Comparison of ENCODE assay signal across 9 cellular contexts in genomic region chr11:64924910-64925284, GRCh38. TPM values are rescaled to one million over a fixed set of nuclear protein-coding genes. Genes with fewer than 3 reads are reported as not detected.
DNase-seq lines count a peak whose midpoint lies in the region; ATAC-seq and FAIRE-seq lines count a peak whose summit lies in the region.
"Had no signal": no experiment of that assay in that cellular context is flagged by ENCODE, and none has a peak within 500 bp of the region (broad histone marks: within the 10 kb centered on the region; RNA-seq: fewer than 3 reads in every experiment).

No MANE protein-coding gene starts in this region.

- no peak for DNase-seq in CD4-positive, CD25-positive, alpha-beta regulatory T cell
- no peak for DNase-seq in activated naive CD8-positive, alpha-beta T cell treated with anti-CD3 and anti-CD28 coated beads for 36 hours
- peak; percentile 68 for DNase-seq in hepatic stellate cell (ENCODE audit: low spot score)
- peak; percentile 31 for DNase-seq in small intestine
- no peak for DNase-seq in NCI-H2171 (lab: John Stamatoyannopoulos, UW)
- DNase-seq in Kasumi-1 (lab: John Stamatoyannopoulos, UW), result no peak

- peak overlapping the region; percentile 63 to 98 (median 91) for H3K27ac Mint-ChIP-seq in CD4-positive, CD25-positive, alpha-beta regulatory T cell
- H3K27ac Mint-ChIP-seq in activated naive CD8-positive, alpha-beta T cell treated with anti-CD3 and anti-CD28 coated beads for 36 hours, result peak overlapping the region; percentile 16

- 1 to 2% (median 2%) methylated on average over 24 of the region's 24 CpGs for WGBS in small intestine, 3 donors

- H3K9me3 Mint-ChIP-seq in CD4-positive, CD25-positive, alpha-beta regulatory T cell, result no peaks in the 10 kb centered on the region
- no peaks in the 10 kb centered on the region for H3K9me3 Mint-ChIP-seq in activated naive CD8-positive, alpha-beta T cell treated with anti-CD3 and anti-CD28 coated beads for 36 hours

- H3K27me3 Mint-ChIP-seq in CD4-positive, CD25-positive, alpha-beta regulatory T cell, result no peaks in the 10 kb centered on the region
- no peaks in the 10 kb centered on the region for H3K27me3 Mint-ChIP-seq in activated naive CD8-positive, alpha-beta T cell treated with anti-CD3 and anti-CD28 coated beads for 36 hours

- no peak for FAIRE-seq in small intestine (lab: Jason Lieb, UNC)

- no peaks in the 10 kb centered on the region for H3K9me3 ChIP-seq in CD4-positive, CD25-positive, alpha-beta regulatory T cell (ENCODE audit: control insufficient read depth in 2 of 2, low read length in 2 of 2)
- no peaks in the 10 kb centered on the region for H3K9me3 ChIP-seq in small intestine (ENCODE audit: control insufficient read depth, low read depth)

- H3K36me3 ChIP-seq in CD4-positive, CD25-positive, alpha-beta regulatory T cell (ENCODE audit: control insufficient read depth, insufficient read depth, low read length), result peaks cover 4% of the 10 kb centered on the region
- peaks cover 0 to 2% of the 10 kb centered on the region in 2 donors for H3K36me3 ChIP-seq in small intestine (ENCODE audit: control insufficient read depth in 2 of 2, insufficient read depth in 2 of 2, low read length in 2 of 2)

- H3K27me3 ChIP-seq in CD4-positive, CD25-positive, alpha-beta regulatory T cell (ENCODE audit: control insufficient read depth, insufficient read depth, low read length), result no peaks in the 10 kb centered on the region
- H3K27me3 ChIP-seq in small intestine (ENCODE audit: control insufficient read depth in 2 of 2, insufficient read depth in 2 of 2, low read length in 2 of 2), result no peaks in the 10 kb centered on the region

- H3K27ac ChIP-seq in CD4-positive, CD25-positive, alpha-beta regulatory T cell (ENCODE audit: insufficient read depth, low read length, poor library complexity, severe bottlenecking), result peak overlapping the region; percentile 80
- H3K27ac ChIP-seq in small intestine (ENCODE audit: low read depth in 1 of 2, low read length in 1 of 2), result peak overlapping the region in 1 of 2 donors; percentile 98

- H3K4me3 Mint-ChIP-seq in CD4-positive, CD25-positive, alpha-beta regulatory T cell, result peak overlapping the region; percentile 83 to 99 (median 94)
- peak overlapping the region; percentile 91 for H3K4me3 Mint-ChIP-seq in activated naive CD8-positive, alpha-beta T cell treated with anti-CD3 and anti-CD28 coated beads for 36 hours

- peaks cover 0 to 21% (median 5%) of the 10 kb centered on the region in 4 donors for H3K4me1 Mint-ChIP-seq in CD4-positive, CD25-positive, alpha-beta regulatory T cell
- peaks cover 13% of the 10 kb centered on the region for H3K4me1 Mint-ChIP-seq in activated naive CD8-positive, alpha-beta T cell treated with anti-CD3 and anti-CD28 coated beads for 36 hours

- peak overlapping the region; percentile 48 for H3K4me3 ChIP-seq in CD4-positive, CD25-positive, alpha-beta regulatory T cell (ENCODE audit: low read depth, low read length)
- H3K4me3 ChIP-seq in small intestine (ENCODE audit: low read depth in 1 of 2, low read length in 2 of 2), result peak overlapping the region; percentile 73 to 85

- H3K4me1 ChIP-seq in CD4-positive, CD25-positive, alpha-beta regulatory T cell (ENCODE audit: control insufficient read depth, insufficient read depth, low read length, poor library complexity, severe bottlenecking), result peaks cover 20% of the 10 kb centered on the region
- peaks cover 0 to 9% of the 10 kb centered on the region in 2 donors for H3K4me1 ChIP-seq in small intestine (ENCODE audit: control insufficient read depth in 2 of 2, insufficient read depth in 1 of 2, low read depth in 1 of 2, low read length in 1 of 2)

- peaks cover 3% of the 10 kb centered on the region for H3K36me3 Mint-ChIP-seq in CD4-positive, CD25-positive, alpha-beta regulatory T cell
- H3K36me3 Mint-ChIP-seq in activated naive CD8-positive, alpha-beta T cell treated with anti-CD3 and anti-CD28 coated beads for 36 hours, result peaks cover 2% of the 10 kb centered on the region

- peak in 1 of 2 donors; percentile 0 for ATAC-seq in CD4-positive, CD25-positive, alpha-beta regulatory T cell (ENCODE audit: low read depth in 2 of 2)
- ATAC-seq in HG03095 (IDR thresholded peaks at IDR 0.05; ENCODE audit: unreplicated experiment), result peak; percentile 2
- no peak for ATAC-seq in HG03280 (IDR thresholded peaks at IDR 0.05; ENCODE audit: unreplicated experiment)

RNA-seq across cellular contexts. Expression of gene PPP2R5B, which starts 0.4 kb away (rescaled TPM):
- total RNA-seq in CD4-positive, CD25-positive, alpha-beta regulatory T cell, result 34.5 TPM
- polyA plus RNA-seq in CD4-positive, CD25-positive, alpha-beta regulatory T cell, result 1 to 10 TPM; 3.6 to 4.9 (median 3.8) TPM
- total RNA-seq in activated naive CD8-positive, alpha-beta T cell treated with anti-CD3 and anti-CD28 coated beads for 36 hours, result 10 to 100 TPM; 11.3 to 11.4 TPM
- polyA plus RNA-seq in small intestine, result 10 to 100 TPM; 13.2 to 15.9 (median 14.0) TPM

RNA-seq across cellular contexts. Expression of gene ATG2A, which starts 7.9 kb away (rescaled TPM):
- total RNA-seq in CD4-positive, CD25-positive, alpha-beta regulatory T cell, result 234 TPM
- polyA plus RNA-seq in CD4-positive, CD25-positive, alpha-beta regulatory T cell, result 1 to 10 TPM; 5.8 to 8.0 (median 6.4) TPM
- total RNA-seq in activated naive CD8-positive, alpha-beta T cell treated with anti-CD3 and anti-CD28 coated beads for 36 hours, result 10 to 100 TPM; 17.3 to 18.0 TPM
- 10 to 100 TPM; 18.0 to 35.7 (median 28.2) TPM for polyA plus RNA-seq in small intestine

RNA-seq across cellular contexts. Expression of gene GPHA2, which starts 10.8 kb away (rescaled TPM):
- total RNA-seq in CD4-positive, CD25-positive, alpha-beta regulatory T cell, result not detected
- not detected for polyA plus RNA-seq in CD4-positive, CD25-positive, alpha-beta regulatory T cell
- total RNA-seq in activated naive CD8-positive, alpha-beta T cell treated with anti-CD3 and anti-CD28 coated beads for 36 hours, result not detected
- polyA plus RNA-seq in small intestine, result under 1 TPM in 1 of 3 donors, not detected in 2; 0.13 TPM
- total RNA-seq: LHCN-M2 had no signal

RNA-seq across cellular contexts. Expression of gene EHD1, which starts 46.5 kb away (rescaled TPM):
- total RNA-seq in CD4-positive, CD25-positive, alpha-beta regulatory T cell, result 201 TPM
- 100 to 1,000 TPM; 180 to 223 (median 183) TPM for polyA plus RNA-seq in CD4-positive, CD25-positive, alpha-beta regulatory T cell
- 100 to 1,000 TPM; 103 to 112 TPM for total RNA-seq in activated naive CD8-positive, alpha-beta T cell treated with anti-CD3 and anti-CD28 coated beads for 36 hours
- 10 to 100 TPM; 31.3 to 35.9 (median 33.1) TPM for polyA plus RNA-seq in small intestine

RNA-seq across cellular contexts. Expression of gene MAJIN, which starts 47.0 kb away (rescaled TPM):
- total RNA-seq in CD4-positive, CD25-positive, alpha-beta regulatory T cell, result not detected
- polyA plus RNA-seq in CD4-positive, CD25-positive, alpha-beta regulatory T cell, result under 1 TPM in 3 of 4 donors, not detected in 1; 0.46 to 0.64 (median 0.51) TPM
- total RNA-seq in activated naive CD8-positive, alpha-beta T cell treated with anti-CD3 and anti-CD28 coated beads for 36 hours, result under 1 TPM in 1 of 2 experiments, not detected in 1; 0.14 TPM
- polyA plus RNA-seq in small intestine, result not detected
- total RNA-seq: LHCN-M2 had no signal

Comparison
In these comparisons a context has a peak if more than half of its experiments do, and no peak if none do; other contexts are left out.
1. DNase-seq: peak in hepatic stellate cell (single experiment) and small intestine (single experiment); none in CD4-positive, CD25-positive, alpha-beta regulatory T cell (0 of 3), activated naive CD8-positive, alpha-beta T cell treated with anti-CD3 and anti-CD28 coated beads for 36 hours (single experiment), NCI-H2171 (single experiment) and Kasumi-1 (0 of 2).
2. RNA of gene ATG2A, which starts 7.9 kb away (total RNA-seq): 234 TPM in CD4-positive, CD25-positive, alpha-beta regulatory T cell (single experiment); 17.3 to 18.0 TPM in activated naive CD8-positive, alpha-beta T cell treated with anti-CD3 and anti-CD28 coated beads for 36 hours; every median in the first group is over 10 times any median in the second.